Comparison of ENCODE assay signal across 21 cellular contexts in the genomic region with DNA sequence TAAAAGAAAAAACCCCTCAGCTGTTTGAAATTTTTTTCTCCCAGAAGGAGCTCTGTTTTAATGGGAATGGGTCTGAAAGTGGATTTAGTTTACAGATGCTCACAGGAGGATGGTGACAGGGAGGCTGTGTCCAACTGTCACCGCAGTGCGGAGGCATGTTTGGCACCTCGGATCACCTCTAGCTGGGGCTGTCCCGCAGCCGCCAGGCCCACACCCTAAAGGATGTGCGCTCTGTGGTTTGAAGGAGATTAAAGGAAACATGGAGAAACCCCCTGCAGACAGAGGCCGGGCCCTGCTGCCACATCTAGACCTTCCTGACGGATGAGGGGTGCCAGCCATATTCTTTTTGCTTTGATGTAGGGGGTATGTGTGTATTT.
"Had no signal": no experiment of that assay in that cellular context is flagged by ENCODE, and none has a peak within 500 bp of the region (broad histone marks: within the 10 kb centered on the region; RNA-seq: fewer than 3 reads in every experiment).

No MANE protein-coding gene starts in this region.

- ATAC-seq: heart right ventricle; left cardiac atrium; natural killer cell treated with Interleukin-12 subunit alpha and Interleukin-12 subunit beta and Interleukin-15 and Interleukin-18, amount 100 ng/mL, for 72 hours; sciatic nerve had no signal

- H3K27me3 ChIP-seq: body of pancreas, cardiac muscle cell, upper lobe of left lung had no signal

- H3K4me3 ChIP-seq: body of pancreas, cardiac muscle cell, heart right ventricle, thoracic aorta, upper lobe of left lung had no signal

- H3K36me3 Mint-ChIP-seq: memory B cell had no signal

- H3K4me3 Mint-ChIP-seq: activated B cell treated with CpG ODN at 0.5 μM for 24 hours; activated CD4-positive, alpha-beta T cell treated with anti-CD3 and anti-CD28 coated beads, Interleukin-2, amount 10 ng/mL, durations not matched to agents 24 days and 14 days; memory B cell; natural killer cell treated with Interleukin-12 subunit alpha and Interleukin-12 subunit beta and Interleukin-15 and Interleukin-18, amount 100 ng/mL, for 72 hours; T-helper 1 cell treated with Interleukin-12 subunit alpha and Interleukin-12 subunit beta and Interleukin-4 antibody, amounts not matched to agents 30 μg/mL and 1 μg/mL, for 36 hours had no signal

- H3K4me1 Mint-ChIP-seq: activated B cell treated with CpG ODN at 0.5 μM for 24 hours, memory B cell had no signal

- H3K9me3 ChIP-seq: body of pancreas, thoracic aorta, upper lobe of left lung had no signal

- H3K27ac Mint-ChIP-seq: activated B cell treated with CpG ODN at 0.5 μM for 24 hours; activated CD4-positive, alpha-beta T cell treated with anti-CD3 and anti-CD28 coated beads, Interleukin-2, amount 10 ng/mL, durations not matched to agents 24 days and 14 days; memory B cell; natural killer cell treated with Interleukin-12 subunit alpha and Interleukin-12 subunit beta and Interleukin-15 and Interleukin-18, amount 100 ng/mL, for 72 hours; T-helper 1 cell treated with Interleukin-12 subunit alpha and Interleukin-12 subunit beta and Interleukin-4 antibody, amounts not matched to agents 30 μg/mL and 1 μg/mL, for 36 hours had no signal

- H3K27ac ChIP-seq: cardiac muscle cell, heart right ventricle, thoracic aorta, upper lobe of left lung had no signal

- DNase-seq: activated B cell treated with CpG ODN at 0.5 μM for 24 hours; activated CD4-positive, alpha-beta T cell treated with anti-CD3 and anti-CD28 coated beads, Interleukin-2, amount 10 ng/mL, durations not matched to agents 24 days and 14 days; activated effector memory CD4-positive, alpha-beta T cell treated with anti-CD3 and anti-CD28 coated beads, Interleukin-2, amount 50 U/mL, for 16 hours; activated naive CD4-positive, alpha-beta T cell treated with anti-CD3 and anti-CD28 coated beads, Interleukin-2, amount 50 U/mL, for 16 hours; anterior cingulate cortex; effector CD4-positive, alpha-beta T cell; erythroblast; foreskin fibroblast; heart right ventricle; islet precursor cell; left cardiac atrium; small intestine; stimulated activated naive CD4-positive, alpha-beta T cell had no signal

- H3K36me3 ChIP-seq: cardiac muscle cell, heart right ventricle, thoracic aorta, upper lobe of left lung had no signal
